24 cellular contexts compared by ENCODE assay signal in genomic region chr6:71209206-71209605, GRCh38.
"Had no signal": no experiment of that assay in that cellular context is flagged by ENCODE, and none has a peak within 500 bp of the region (broad histone marks: within the 10 kb centered on the region; RNA-seq: fewer than 3 reads in every experiment).

No MANE protein-coding gene starts in this region.

- H3K4me3 ChIP-seq: coronary artery, dorsolateral prefrontal cortex, esophagus squamous epithelium, gastrocnemius medialis, heart right ventricle, left lung, lower lobe of right lung, mucosa of descending colon had no signal

- ATAC-seq: esophagus mucosa, gastrocnemius medialis, heart right ventricle, left cardiac atrium, left lung, left ventricle myocardium superior, lower lobe of right lung, mucosa of descending colon had no signal

- H3K27me3 ChIP-seq: esophagus squamous epithelium, gastrocnemius medialis, heart right ventricle, left lung had no signal

- H3K9me3 ChIP-seq: esophagus squamous epithelium, gastrocnemius medialis, heart right ventricle, left lung, lower lobe of right lung, mucosa of descending colon had no signal

- H3K36me3 ChIP-seq: esophagus squamous epithelium, gastrocnemius medialis, heart right ventricle, left lung, lower lobe of right lung had no signal

- H3K4me1 ChIP-seq: esophagus squamous epithelium, gastrocnemius medialis, heart right ventricle, left lung, lower lobe of right lung had no signal

- H3K27ac ChIP-seq: coronary artery, epithelial cell of prostate, esophagus squamous epithelium, gastrocnemius medialis, heart right ventricle, left lung, lower lobe of right lung had no signal

- DNase-seq: dermis blood vessel endothelial cell; effector CD4-positive, alpha-beta T cell; effector memory CD4-positive, alpha-beta T cell; erythroblast; esophagus squamous epithelium; foreskin fibroblast; foreskin melanocyte; gastrocnemius medialis; glutamatergic neuron; head of caudate nucleus; heart right ventricle; hippocampal formation; left cardiac atrium; left lung; left ventricle myocardium superior; lower lobe of right lung; mesenchymal stem cell; mucosa of descending colon; naive B cell had no signal

- FAIRE-seq: keratinocyte had no signal
